8 cellular contexts compared by ENCODE assay signal in the genomic region with DNA sequence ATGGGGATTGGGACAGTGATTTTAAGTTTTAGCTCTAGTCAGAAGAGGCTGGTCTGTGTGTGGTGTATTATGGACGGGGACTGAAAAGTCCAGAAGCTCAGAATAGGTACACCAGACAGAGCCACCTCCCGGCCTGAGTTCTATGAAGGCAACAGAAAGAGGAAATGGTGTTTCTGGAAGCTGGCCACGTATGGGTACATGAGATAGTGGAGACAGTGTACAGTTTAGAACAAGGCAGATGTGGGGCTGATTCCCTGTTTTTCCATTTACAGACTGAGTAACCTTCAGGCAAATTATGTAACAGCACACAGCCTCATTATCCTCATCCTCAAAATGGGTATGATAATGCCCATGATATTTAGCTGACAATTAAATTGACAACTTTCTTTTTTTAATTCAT. TPM values are rescaled to one million over a fixed set of nuclear protein-coding genes. Genes with fewer than 3 reads are reported as not detected.
DNase-seq lines count a peak whose midpoint lies in the region; ATAC-seq and TF ChIP-seq lines count a peak whose summit lies in the region.
"Had no signal": no experiment of that assay in that cellular context is flagged by ENCODE, and none has a peak within 500 bp of the region (broad histone marks: within the 10 kb centered on the region; RNA-seq: fewer than 3 reads in every experiment).

No MANE protein-coding gene starts in this region.

- BruUV-seq in PC-9 (replicated peaks; lab: Mats Ljungman, UMichigan): no TSS peak

- H3F3A ChIP-seq in PC-9 (ENCODE audit: insufficient read depth, low read depth): no peaks in the 10 kb centered on the region

- DNase-seq in PC-9: no peak
- DNase-seq in erythroblast (lab: John Stamatoyannopoulos, UW): peak; percentile 77 to 85
- DNase-seq: SHP77 treated with DMSO at 0.1 percent for 48 hours had no signal

- intact Hi-C loops in PC-9 (cut with micrococcal nuclease; ENCODE audit: unreplicated experiment): no loop called here

- 0 out of 2 replicates have a peak, but pooled peaks cover 14% of the 10 kb centered on the region for H3K27me3 ChIP-seq in PC-9 (ENCODE audit: insufficient read depth, low read depth)
- H3K27me3 ChIP-seq in skeletal muscle satellite cell (ENCODE audit: control insufficient read depth, insufficient read depth, low read length): no peaks in the 10 kb centered on the region

- ATAC-seq in GM19351 (IDR thresholded peaks at IDR 0.05; ENCODE audit: unreplicated experiment) (peak; percentile 48), HG02840 (IDR thresholded peaks at IDR 0.05; ENCODE audit: low FRiP score, unreplicated experiment) (no peak), HG03039 (IDR thresholded peaks at IDR 0.05; ENCODE audit: unreplicated experiment) (no peak), HG03354 (IDR thresholded peaks at IDR 0.05; ENCODE audit: poor library complexity, severe bottlenecking, unreplicated experiment) (no peak)

- POLR2A ChIA-PET in PC-9 (lab: Charles Lee; ENCODE audit: unreplicated experiment): no interaction called here

- H3K4me3 ChIP-seq in PC-9 (no peak overlapping the region), skeletal muscle satellite cell (ENCODE audit: low read length) (peak overlapping the region; percentile 74)

- H3K36me3 ChIP-seq in PC-9 (ENCODE audit: low read depth) (no peaks in the 10 kb centered on the region), skeletal muscle satellite cell (ENCODE audit: insufficient read depth, low read length) (peaks cover 14% of the 10 kb centered on the region)

- H3K4me1 ChIP-seq in PC-9 (replicated peaks; ENCODE audit: insufficient read depth) (peaks cover 12% of the 10 kb centered on the region), skeletal muscle satellite cell (ENCODE audit: control insufficient read depth, insufficient read depth, low read length) (peaks cover 21% of the 10 kb centered on the region)

- no peak for TF ChIP-seq CTCF in PC-9 (conservative IDR thresholded peaks at IDR 0.05)

- H2AFZ ChIP-seq in PC-9: no peak overlapping the region

- H3K79me2 ChIP-seq in PC-9 (ENCODE audit: low read depth): 0 out of 2 replicates have a peak, but pooled peaks cover 2% of the 10 kb centered on the region

- no peaks in the 10 kb centered on the region for H3K9me2 ChIP-seq in PC-9 (ENCODE audit: insufficient read depth)

- CTCF ChIA-PET in PC-9 (lab: Charles Lee): no interaction called here

- H3K4me2 ChIP-seq in PC-9: peak overlapping the region; percentile 86; the same call in 1 of the 2 replicates
- peak overlapping the region; percentile 83 for H3K4me2 ChIP-seq in skeletal muscle satellite cell (ENCODE audit: low read length)

- peak; percentile 83 for TF ChIP-seq POLR2A in erythroblast (IDR thresholded peaks at IDR 0.05; ENCODE audit: low read length)

- no peaks in the 10 kb centered on the region for H4K20me1 ChIP-seq in PC-9 (ENCODE audit: insufficient read depth)

- H3K9ac ChIP-seq in skeletal muscle satellite cell (ENCODE audit: low read depth, low read length): peak overlapping the region; percentile 78

- no peak overlapping the region for H3K27ac ChIP-seq in PC-9

- H3K9me3 ChIP-seq in PC-9 (ENCODE audit: insufficient read depth, low read depth): no peaks in the 10 kb centered on the region
- no peaks in the 10 kb centered on the region for H3K9me3 ChIP-seq in skeletal muscle satellite cell (replicated peaks; ENCODE audit: low read length)

RNA-seq across cellular contexts. Expression of a gene that starts 1.3 kb away (rescaled TPM):
- total RNA-seq in PC-9 (2021): 11.7 and 12.5 TPM in 2 replicates
- total RNA-seq in skeletal muscle satellite cell (2012; rRNA removed): 4.6 TPM in 2 replicates

RNA-seq across cellular contexts. Expression of a gene that starts 40.9 kb away (rescaled TPM):
- not detected in 2 replicates for total RNA-seq in PC-9 (2021)
- not detected in 2 replicates for total RNA-seq in skeletal muscle satellite cell (2012; rRNA removed)

RNA-seq across cellular contexts. Expression of a gene that starts 57.8 kb away (rescaled TPM):
- not detected in 2 replicates for total RNA-seq in PC-9 (2021)
- total RNA-seq in skeletal muscle satellite cell (2012; rRNA removed): 0.22 TPM in 1 of 2 replicates, not detected in the other

Comparison
In these comparisons a context has a peak if more than half of its experiments do, and no peak if none do; other contexts are left out.
1. DNase-seq: peak in erythroblast (2 of 2); none in PC-9 (0 of 2).